In the genomic region with DNA sequence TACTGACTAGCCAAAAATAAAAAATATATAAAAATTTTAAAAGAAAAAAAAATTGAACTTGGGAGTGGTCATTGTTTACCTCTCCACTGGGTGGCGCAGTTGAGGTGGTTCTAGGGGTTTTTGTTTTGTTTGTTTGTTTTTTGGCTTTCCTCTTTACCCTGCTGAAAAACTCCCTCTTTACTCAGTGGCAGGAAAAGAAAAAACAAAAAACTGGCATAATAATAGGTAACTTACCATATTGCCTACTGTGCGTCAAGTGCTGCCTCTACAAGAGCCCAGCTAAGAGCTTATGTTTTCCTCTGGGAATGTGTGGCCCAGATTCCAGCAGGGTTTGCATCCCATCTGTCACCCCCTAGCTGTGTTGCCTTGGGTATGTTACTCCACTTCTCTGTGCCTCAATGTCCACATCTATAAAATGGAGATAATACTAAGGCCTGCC, we compare ENCODE assay signal across 9 cellular contexts. TPM values are rescaled to one million over a fixed set of nuclear protein-coding genes. Genes with fewer than 3 reads are reported as not detected.
DNase-seq lines count a peak whose midpoint lies in the region; ATAC-seq, FAIRE-seq and TF ChIP-seq lines count a peak whose summit lies in the region.
"Not testable (repeated sequence)": the region's sequence is repeated elsewhere in the genome, so short reads cannot be mapped to it uniquely, and the experiment has no call there.
"Had no signal": no experiment of that assay in that cellular context is flagged by ENCODE, and none has a peak within 500 bp of the region (broad histone marks: within the 10 kb centered on the region; RNA-seq: fewer than 3 reads in every experiment).

No MANE protein-coding gene starts in this region.

- FAIRE-seq in A549 (lab: Jason Lieb, UNC): peak; percentile 93

- POLR2A ChIA-PET in A549 (lab: Yijun Ruan, JAX): interaction anchor here (1.6 kb wide), 1 partner anchor 99 kb away, joined by 3 read pairs; no protein-coding TSS in a partner anchor

- TF ChIP-seq POLR2A in A549 (IDR thresholded peaks at IDR 0.05; ENCODE audit: low read length); gastrocnemius medialis (IDR thresholded peaks at IDR 0.05): not testable (repeated sequence)

- not testable (repeated sequence) for H3K4me3 ChIP-seq in A549, gastrocnemius medialis

- in situ Hi-C loops in gastrocnemius medialis (cut with MboI; ENCODE audit: low sequenced_read_pairs in 4 of 4): loop anchor here in 3 of 4 donors (25.0 kb wide), 1 partner anchor 464 kb away; no protein-coding TSS in a partner anchor

- CTCF ChIA-PET in A549 (lab: Yijun Ruan, JAX): interaction anchor here (0.6 to 6.7 kb wide), 43 partner anchors 10 to 437 kb away, joined by 3 to 56 read pairs (median 4); partner anchors contain the start of genes CYP2A6, CYP2S1 and HNRNPUL1
- CTCF ChIA-PET in activated naive CD4-positive, alpha-beta T cell treated with anti-CD3 and anti-CD28 coated beads, Interleukin-2, amount 10 ng/mL, durations not matched to agents 7 days and 5 days (lab: Charles Lee): interaction anchor here (0.7 to 2.5 kb wide), 9 partner anchors 13 to 464 kb away, joined by 3 to 17 read pairs (median 5); no protein-coding TSS in a partner anchor

- not testable (repeated sequence) for H3K4me1 ChIP-seq in A549, gastrocnemius medialis

- not testable (repeated sequence) for H3K36me3 ChIP-seq in gastrocnemius medialis

- not testable (repeated sequence) for H3K27ac ChIP-seq in A549, VCaP, gastrocnemius medialis

- peak; percentile 5 to 6; a peak in 2 of 6 replicates for ATAC-seq in A549
- ATAC-seq in gastrocnemius medialis: not testable (repeated sequence)

- H3K27me3 Mint-ChIP-seq in activated naive CD4-positive, alpha-beta T cell treated with anti-CD3 and anti-CD28 coated beads, Interleukin-2, amount 10 ng/mL, durations not matched to agents 7 days and 5 days: peaks cover 41% of the 10 kb centered on the region
- not testable (repeated sequence) for H3K27me3 Mint-ChIP-seq in endothelial cell (ENCODE audit: unreplicated experiment)

- not testable (repeated sequence) for H3K4me3 Mint-ChIP-seq in activated naive CD4-positive, alpha-beta T cell treated with anti-CD3 and anti-CD28 coated beads, Interleukin-2, amount 10 ng/mL, durations not matched to agents 7 days and 5 days; endothelial cell (ENCODE audit: unreplicated experiment)

- TF ChIP-seq EP300 in A549 (IDR thresholded peaks at IDR 0.05): not testable (repeated sequence)

- not testable (repeated sequence) for H3K27me3 ChIP-seq in gastrocnemius medialis

- TF ChIP-seq RAD21 in A549 (conservative IDR thresholded peaks at IDR 0.05 in 1 of 2, IDR thresholded peaks at IDR 0.05 in 1 of 2): peak; percentile 70 to 73

- H3K27ac Mint-ChIP-seq in activated naive CD4-positive, alpha-beta T cell treated with anti-CD3 and anti-CD28 coated beads, Interleukin-2, amount 10 ng/mL, durations not matched to agents 7 days and 5 days; endothelial cell (ENCODE audit: unreplicated experiment): not testable (repeated sequence)

- TF ChIP-seq CTCF in A549 (IDR thresholded peaks at IDR 0.05) (peak; percentile 97), GM12873 (IDR thresholded peaks at IDR 0.05; ENCODE audit: insufficient read depth, low read depth, low read length, missing control alignments) (peak; percentile 57), VCaP (conservative IDR thresholded peaks at IDR 0.05) (peak; percentile 80), endothelial cell (IDR thresholded peaks at IDR 0.05; ENCODE audit: unreplicated experiment) (peak; percentile 90), gastrocnemius medialis (IDR thresholded peaks at IDR 0.05 in 4 of 5, conservative IDR thresholded peaks at IDR 0.05 in 1 of 5) (peak in 4 of 5 experiments; percentile 18 to 65 (median 44))

- not testable (repeated sequence) for H3K9me3 Mint-ChIP-seq in activated naive CD4-positive, alpha-beta T cell treated with anti-CD3 and anti-CD28 coated beads, Interleukin-2, amount 10 ng/mL, durations not matched to agents 7 days and 5 days; endothelial cell (ENCODE audit: unreplicated experiment)

- not testable (repeated sequence) for H3K36me3 Mint-ChIP-seq in activated naive CD4-positive, alpha-beta T cell treated with anti-CD3 and anti-CD28 coated beads, Interleukin-2, amount 10 ng/mL, durations not matched to agents 7 days and 5 days; endothelial cell (ENCODE audit: low read depth, unreplicated experiment)

- H3K4me1 Mint-ChIP-seq in activated naive CD4-positive, alpha-beta T cell treated with anti-CD3 and anti-CD28 coated beads, Interleukin-2, amount 10 ng/mL, durations not matched to agents 7 days and 5 days: peaks cover 37% of the 10 kb centered on the region
- not testable (repeated sequence) for H3K4me1 Mint-ChIP-seq in endothelial cell (ENCODE audit: unreplicated experiment)

- not testable (repeated sequence) for H3K9me3 ChIP-seq in A549, gastrocnemius medialis

- WGBS in A549 (ENCODE audit: missing lambda C conversion rate): 42% methylated on average over 2 of the region's 2 CpGs

- peak in 1 of 2 experiments; percentile 62 for DNase-seq in A549 (ENCODE audit: low read depth in 1 of 2, low spot score in 1 of 2)
- DNase-seq in NCI-H2196 (lab: John Stamatoyannopoulos, UW; ENCODE audit: unreplicated experiment): peak; percentile 5
- DNase-seq in activated naive CD4-positive, alpha-beta T cell treated with anti-CD3 and anti-CD28 coated beads, Interleukin-2, amount 10 ng/mL, durations not matched to agents 7 days and 5 days: peak; percentile 63
- DNase-seq in endothelial cell (ENCODE audit: low spot score): peak; percentile 27
- DNase-seq in left kidney (ENCODE audit: low read depth, low spot score): peak; percentile 26
- not testable (repeated sequence) for DNase-seq in gastrocnemius medialis

- intact Hi-C loops in gastrocnemius medialis (cut with DNase I; ENCODE audit: low total_unique reads): loop anchor here (1.0 to 2.0 kb wide), 2 partner anchors 136 to 182 kb away; no protein-coding TSS in a partner anchor

- H3K4me2 ChIP-seq in A549: not testable (repeated sequence)

TF ChIP-seq in A549, 52 proteins besides CTCF, POLR2A, EP300 and RAD21:
- TF ChIP-seq SMC3 (IDR thresholded peaks at IDR 0.05): peak; percentile 88
- peak; percentile 30; the same call in 1 of the 2 replicates for TF ChIP-seq MAZ (IDR thresholded peaks at IDR 0.05; ENCODE audit: borderline replicate concordance, low read depth, low read length)

RNA-seq across cellular contexts. Expression of gene CYP2F1, which starts 12.6 kb away (rescaled TPM):
- polyA plus RNA-seq in A549 (2011; rRNA removed) (not detected in 2 replicates), A549 (2017; fragmentation: RNase III; extraction: RNeasy Plus Mini Kit Qiagen cat#74134 plus additional on column Dnase treatment) (not detected in 3 replicates)
- polyA plus RNA-seq in A549 (2012; cell fraction: cytosol; rRNA removed): not detected in 2 replicates
- polyA plus RNA-seq in A549 (2012; cell fraction: nucleus; rRNA removed): not detected in 2 replicates
- not detected in 2 replicates for polyA minus RNA-seq in A549 (2011; rRNA and poly(A)+ RNA removed)
- total RNA-seq in endothelial cell (ENCODE audit: unreplicated experiment) (not detected), gastrocnemius medialis (not detected)
- total RNA-seq: occipital lobe had no signal

RNA-seq across cellular contexts. Expression of gene CYP2A13, which starts 38.5 kb away (rescaled TPM):
- polyA plus RNA-seq in A549 (2011; rRNA removed) (not detected in 2 replicates), A549 (2017; fragmentation: RNase III; extraction: RNeasy Plus Mini Kit Qiagen cat#74134 plus additional on column Dnase treatment) (not detected in 3 replicates)
- not detected in 2 replicates for polyA plus RNA-seq in A549 (2012; cell fraction: cytosol; rRNA removed)
- not detected in 2 replicates for polyA plus RNA-seq in A549 (2012; cell fraction: nucleus; rRNA removed)
- not detected in 2 replicates for polyA minus RNA-seq in A549 (2011; rRNA and poly(A)+ RNA removed)
- total RNA-seq in endothelial cell (ENCODE audit: unreplicated experiment) (not detected), gastrocnemius medialis (not detected)
- total RNA-seq: occipital lobe had no signal

Comparison
In these comparisons a context has a peak if more than half of its experiments do, and no peak if none do; other contexts are left out.
1. CTCF ChIP-seq: peak in every context shown above with its lines; median percentile 97 in A549; 90 in endothelial cell; 80 in VCaP; 57 in GM12873; 44 in gastrocnemius medialis.